8 cellular contexts compared by ENCODE assay signal in genomic region chr1:52552505-52553371, GRCh38. TPM values are rescaled to one million over a fixed set of nuclear protein-coding genes. Genes with fewer than 3 reads are reported as not detected.
A peak's percentile ranks its signal among the peaks of the same experiment; 100 is the strongest.
DNase-seq lines count a peak whose midpoint lies in the region; ATAC-seq and TF ChIP-seq lines count a peak whose summit lies in the region.

Gene TUT4 (minus strand): TSS chr1:52553092. CDS start chr1:52526280, 26,812 bp downstream.

- H3K9me3 ChIP-seq in A673 (ENCODE audit: low read depth, low read length, poor library complexity, severe bottlenecking) (no peaks in the 10 kb centered on the region), liver (ENCODE audit: control insufficient read depth in 4 of 4, low read length in 3 of 4) (no peaks in the 10 kb centered on the region)

- H3K4me1 ChIP-seq in A673 (ENCODE audit: insufficient read depth, low read length, poor library complexity, severe bottlenecking) (peaks cover 13% of the 10 kb centered on the region), liver (ENCODE audit: control insufficient read depth in 4 of 4, insufficient read depth in 4 of 4, low read length in 3 of 4) (peaks cover 2 to 27% (median 12%) of the 10 kb centered on the region in 4 donors)

- H3K27ac ChIP-seq in A673 (ENCODE audit: low read depth, low read length, poor library complexity, severe bottlenecking) (peak within 1 kb of the TSS; percentile 91), dorsolateral prefrontal cortex (peak within 1 kb of the TSS; percentile 30 to 97 (median 89)), liver (ENCODE audit: low read depth in 1 of 2, low read length in 2 of 2) (peak within 1 kb of the TSS; percentile 85 to 92)

- TF ChIP-seq CTCF in A673 (conservative IDR thresholded peaks at IDR 0.05; ENCODE audit: low read depth, low read length) (no peak), dorsolateral prefrontal cortex (IDR thresholded peaks at IDR 0.05 in 54 of 56, conservative IDR thresholded peaks at IDR 0.05 in 2 of 56; ENCODE audit: low read depth in 1 of 56, partially characterized antibody in 56 of 56) (peak in 1 of 56 donors; percentile 3), liver (IDR thresholded peaks at IDR 0.05; ENCODE audit: low read depth, low read length, missing input control) (no peak)

- POLR2A ChIA-PET in A673 (lab: Charles Lee; ENCODE audit: low non-redundant PET): interaction anchor here (0.5 to 1.2 kb wide), 8 partner anchors 8 to 1583 kb away, joined by 3 to 10 read pairs (median 8); partner anchors contain the start of gene ORC1

- H3K27me3 ChIP-seq in A673 (replicated peaks; ENCODE audit: insufficient read depth, low read depth, low read length, poor library complexity) (no peaks in the 10 kb centered on the region), dorsolateral prefrontal cortex (no peaks in the 10 kb centered on the region), liver (ENCODE audit: control insufficient read depth in 4 of 4, insufficient read depth in 4 of 4, low read length in 3 of 4) (no peaks in the 10 kb centered on the region)

- intact Hi-C loops in A673 (cut with micrococcal nuclease; ENCODE audit: unreplicated experiment): loop anchor here (5.0 kb wide), 1 partner anchor 130 kb away; no protein-coding TSS in a partner anchor
- intact Hi-C loops in dorsolateral prefrontal cortex (cut with DNase I): loop anchor here (2.0 to 5.0 kb wide), 6 partner anchors 50 to 185 kb away; partner anchors contain the start of genes CC2D1B (in 2 of the 2), GPX7 (in 2 of the 2), COA7 (in 1 of the 2) and ORC1 (in 1 of the 2)

- H3K9ac ChIP-seq in liver (ENCODE audit: low read depth in 1 of 2, low read length in 2 of 2): peak within 1 kb of the TSS; percentile 84 to 89

- H3K36me3 ChIP-seq in A673 (ENCODE audit: insufficient read depth, low read length, poor library complexity, severe bottlenecking) (no peaks in the 10 kb centered on the region), liver (ENCODE audit: control insufficient read depth in 4 of 4, insufficient read depth in 3 of 4, low read depth in 1 of 4, low read length in 3 of 4) (no peaks in the 10 kb centered on the region)

- CTCF ChIA-PET in A673 (lab: Charles Lee): interaction anchor here (0.6 to 0.9 kb wide), 4 partner anchors 121 to 403 kb away, joined by 3 to 7 read pairs (median 5); no protein-coding TSS in a partner anchor

- BruUV-seq in A673 (replicated peaks; lab: Mats Ljungman, UMichigan): no TSS peak

- H3K4me3 ChIP-seq in A673 (ENCODE audit: low read depth, low read length, poor library complexity, severe bottlenecking) (peak within 1 kb of the TSS; percentile 96), dorsolateral prefrontal cortex (peak within 1 kb of the TSS; percentile 68 to 100 (median 95)), liver (ENCODE audit: low read depth in 1 of 3, low read length in 3 of 3) (peak within 1 kb of the TSS; percentile 71 to 92 (median 77))

- peak; percentile 31 for TF ChIP-seq POLR2A in GM18526 (IDR thresholded peaks at IDR 0.05; ENCODE audit: extremely low read depth, insufficient read length)

- no peak for TF ChIP-seq RAD21 in liver (IDR thresholded peaks at IDR 0.05)

- under 1% methylated on average over 68 of the region's 68 CpGs for WGBS in liver

- peak; percentile 35 for ATAC-seq in HG03175 (IDR thresholded peaks at IDR 0.05; ENCODE audit: unreplicated experiment)

- DNase-seq in A673 (ENCODE audit: low spot score) (peak; percentile 95), NCI-H510A treated with DMSO at 0.1 percent for 48 hours (lab: John Stamatoyannopoulos, UW) (peak; percentile 60), dorsolateral prefrontal cortex (peak; percentile 60 to 81 (median 74))
- peak; percentile 73 for DNase-seq in activated CD4-positive, alpha-beta T cell treated with anti-CD3 and anti-CD28 coated beads, Interleukin-2, amount 50 U/mL, for 1 hour
- peak; percentile 54 to 66 for DNase-seq in stimulated activated CD4-positive, alpha-beta T cell treated with anti-CD3 and anti-CD28 coated beads, Interleukin-2, amount 100 ng/mL, for 48 hours

TF ChIP-seq in liver, 16 proteins besides CTCF, POLR2A, EP300 and RAD21:
- no peak for TF ChIP-seq GABPA (IDR thresholded peaks at IDR 0.05 in 1 of 2, conservative IDR thresholded peaks at IDR 0.05 in 1 of 2)
- TF ChIP-seq MAX (IDR thresholded peaks at IDR 0.05): no peak
- TF ChIP-seq YY1 (IDR thresholded peaks at IDR 0.05): peak; percentile 55
- no peak for TF ChIP-seq HNF4G (IDR thresholded peaks at IDR 0.05)

RNA-seq across cellular contexts. Expression of gene TUT4, which starts in this region (rescaled TPM):
- total RNA-seq in A673 (2021) (71.2 and 81.3 TPM in 2 replicates), dorsolateral prefrontal cortex (100 to 1,000 TPM in 4 of 120 experiments, 10 to 100 TPM in 116; 50.8 to 116 (median 76.8) TPM), liver (10 to 100 TPM; 20.0 to 28.0 TPM)
- 10 to 100 TPM; 12.2 to 28.0 TPM for polyA plus RNA-seq in liver

Comparison
In these comparisons a context has a peak if more than half of its experiments do, and no peak if none do; other contexts are left out.
1. Peak in every context shown above with its lines: DNase-seq, ATAC-seq, H3K4me3 ChIP-seq and H3K27ac ChIP-seq.